Comparison of ENCODE assay signal across 19 cellular contexts in the genomic region with DNA sequence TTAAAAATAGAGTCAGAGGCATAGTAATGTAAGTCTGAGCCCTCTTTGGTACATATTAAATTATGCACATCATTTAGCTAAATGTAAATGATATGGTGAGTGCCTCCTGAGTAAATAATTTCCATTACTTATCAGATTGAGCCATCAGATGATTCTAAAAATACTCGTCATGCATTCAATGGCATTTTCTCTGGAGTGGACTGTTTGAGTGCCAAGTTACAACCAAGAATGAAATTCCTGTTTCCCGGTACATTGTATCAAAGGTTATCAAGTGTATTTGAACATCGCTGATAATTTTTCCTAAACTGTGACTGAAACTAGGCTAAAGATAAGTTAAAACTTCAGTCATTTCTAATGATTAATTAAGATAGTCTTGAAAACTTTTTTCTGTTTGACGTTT.
DNase-seq lines count a peak whose midpoint lies in the region; ATAC-seq, FAIRE-seq and TF ChIP-seq lines count a peak whose summit lies in the region.
"Had no signal": no experiment of that assay in that cellular context is flagged by ENCODE, and none has a peak within 500 bp of the region (broad histone marks: within the 10 kb centered on the region; RNA-seq: fewer than 3 reads in every experiment).

No MANE protein-coding gene starts in this region.

- no peak for TF ChIP-seq CTCF in VCaP (conservative IDR thresholded peaks at IDR 0.05)
- no peak for TF ChIP-seq CTCF in astrocyte (IDR thresholded peaks at IDR 0.05; ENCODE audit: insufficient read depth, low read depth, low read length)
- no peak for TF ChIP-seq CTCF in pancreas (IDR thresholded peaks at IDR 0.05)

- DNase-seq in astrocyte (ENCODE audit: low read depth) (peak; percentile 1), pancreas (no peak), DMS 273 (lab: John Stamatoyannopoulos, UW; ENCODE audit: unreplicated experiment) (no peak)
- no peak for DNase-seq in effector memory CD8-positive, alpha-beta T cell
- DNase-seq: CD8-positive, alpha-beta memory T cell; KG1; NCI-H1092; NCI-H1694; NCI-H2107; NCI-H446; NCI-H748 treated with DMSO at 0.1 percent for 48 hours; SHP77 had no signal

- no peak overlapping the region for H3K4me3 ChIP-seq in astrocyte (ENCODE audit: insufficient read depth, low read depth, low read length)
- no peak overlapping the region for H3K4me3 ChIP-seq in pancreas
- H3K4me3 ChIP-seq: BLaER1 had no signal

- no peaks in the 10 kb centered on the region for H3K4me1 ChIP-seq in astrocyte (ENCODE audit: insufficient read depth, low read length)
- H3K4me1 ChIP-seq in pancreas: peaks cover 0 to 14% (median 9%) of the 10 kb centered on the region in 3 donors

- H3K27me3 Mint-ChIP-seq in astrocyte (ENCODE audit: low read depth, unreplicated experiment): no peaks in the 10 kb centered on the region
- H3K27me3 Mint-ChIP-seq in effector memory CD8-positive, alpha-beta T cell: no peaks in the 10 kb centered on the region

- no peak for FAIRE-seq in astrocyte (lab: Jason Lieb, UNC)
- FAIRE-seq in islet of Langerhans (lab: Jason Lieb, UNC): peak; percentile 38
- FAIRE-seq in pancreas (lab: Jason Lieb, UNC): no peak
- FAIRE-seq: H1 had no signal

- no peaks in the 10 kb centered on the region for H3K79me2 ChIP-seq in astrocyte (ENCODE audit: insufficient read depth, low read length)

- H3K36me3 Mint-ChIP-seq in astrocyte (ENCODE audit: low read depth, unreplicated experiment): no peaks in the 10 kb centered on the region
- H3K36me3 Mint-ChIP-seq in effector memory CD8-positive, alpha-beta T cell (ENCODE audit: insufficient read depth): no peaks in the 10 kb centered on the region

- H3K27ac Mint-ChIP-seq in astrocyte (ENCODE audit: unreplicated experiment): no peak overlapping the region
- H3K27ac Mint-ChIP-seq in effector memory CD8-positive, alpha-beta T cell: no peak overlapping the region

- H3K9me3 ChIP-seq in astrocyte (ENCODE audit: insufficient read depth, low read depth, low read length): no peaks in the 10 kb centered on the region
- no peaks in the 10 kb centered on the region for H3K9me3 ChIP-seq in pancreas
- H3K9me3 ChIP-seq: BLaER1 had no signal

- no peak overlapping the region for H3K9ac ChIP-seq in astrocyte (ENCODE audit: low read length)
- H3K9ac ChIP-seq: BLaER1 had no signal

- intact Hi-C loops in pancreas (cut with DNase I): no loop called here

- peaks cover 5% of the 10 kb centered on the region for H3K4me1 Mint-ChIP-seq in astrocyte (ENCODE audit: low read depth, unreplicated experiment)
- H3K4me1 Mint-ChIP-seq in effector memory CD8-positive, alpha-beta T cell (ENCODE audit: low read depth in 2 of 2): peaks cover 14 to 42% of the 10 kb centered on the region in 2 donors

- H3K27ac ChIP-seq in VCaP: peak overlapping the region; percentile 28
- H3K27ac ChIP-seq in astrocyte (ENCODE audit: low read depth, low read length): no peak overlapping the region
- peak overlapping the region in 1 of 4 donors; percentile 31 for H3K27ac ChIP-seq in pancreas
- H3K27ac ChIP-seq: BLaER1 had no signal

- 9% methylated on average over 4 of the region's 4 CpGs for WGBS in pancreas, 2 donors

- no peak overlapping the region for H3K4me2 ChIP-seq in astrocyte (ENCODE audit: low read length)
- H3K4me2 ChIP-seq: BLaER1 had no signal

- no peaks in the 10 kb centered on the region for H4K20me1 ChIP-seq in astrocyte (ENCODE audit: insufficient read depth, low read length)
- H4K20me1 ChIP-seq: BLaER1 had no signal

- ATAC-seq in pancreas: peak in 3 of 4 donors; percentile 47 to 83 (median 70)
- ATAC-seq in effector memory CD8-positive, alpha-beta T cell (replicated peaks): no peak
- no peak for ATAC-seq in HG02840 (IDR thresholded peaks at IDR 0.05; ENCODE audit: low FRiP score, unreplicated experiment)
- no peak for ATAC-seq in HG03571 (IDR thresholded peaks at IDR 0.05; ENCODE audit: unreplicated experiment)
- ATAC-seq: Panc1 had no signal

- H2AFZ ChIP-seq in astrocyte (ENCODE audit: low read depth, low read length): no peak overlapping the region

- no peaks in the 10 kb centered on the region for H3K36me3 ChIP-seq in astrocyte (ENCODE audit: insufficient read depth, low read length)
- H3K36me3 ChIP-seq in pancreas: no peaks in the 10 kb centered on the region

- no peak overlapping the region for H3K4me3 Mint-ChIP-seq in astrocyte (ENCODE audit: unreplicated experiment)
- H3K4me3 Mint-ChIP-seq in effector memory CD8-positive, alpha-beta T cell: no peak overlapping the region
- H3K4me3 Mint-ChIP-seq: CD8-positive, alpha-beta memory T cell had no signal

- H3K9me3 Mint-ChIP-seq in astrocyte (ENCODE audit: unreplicated experiment): no peaks in the 10 kb centered on the region
- H3K9me3 Mint-ChIP-seq in effector memory CD8-positive, alpha-beta T cell: no peaks in the 10 kb centered on the region
- H3K9me3 Mint-ChIP-seq: CD8-positive, alpha-beta memory T cell had no signal

- H3K27me3 ChIP-seq in astrocyte (ENCODE audit: insufficient read depth, low read length): no peaks in the 10 kb centered on the region
- no peaks in the 10 kb centered on the region for H3K27me3 ChIP-seq in pancreas
- H3K27me3 ChIP-seq: BLaER1 had no signal

Comparison
In these comparisons a context has a peak if more than half of its experiments do, and no peak if none do; other contexts are left out.
1. ATAC-seq: peak in pancreas (3 of 4); none in effector memory CD8-positive, alpha-beta T cell (single experiment), HG02840 (single experiment) and HG03571 (single experiment).